In genomic region chr1:4087530-4088420, GRCh38 we compare ENCODE assay signal across 17 cellular contexts.
DNase-seq lines count a peak whose midpoint lies in the region; ATAC-seq and TF ChIP-seq lines count a peak whose summit lies in the region.
"Had no signal": no experiment of that assay in that cellular context is flagged by ENCODE, and none has a peak within 500 bp of the region (broad histone marks: within the 10 kb centered on the region; RNA-seq: fewer than 3 reads in every experiment).

No MANE protein-coding gene starts in this region.

- CTCF ChIA-PET in activated naive CD4-positive, alpha-beta T cell treated with anti-CD3 and anti-CD28 coated beads, Interleukin-2, amount 10 ng/mL, durations not matched to agents 7 days and 5 days (lab: Charles Lee) = no interaction called here

- TF ChIP-seq POLR2A in Peyer's patch (IDR thresholded peaks at IDR 0.05) = no peak

- H3K4me3 Mint-ChIP-seq in activated naive CD4-positive, alpha-beta T cell treated with anti-CD3 and anti-CD28 coated beads, Interleukin-2, amount 10 ng/mL, durations not matched to agents 7 days and 5 days = no peak overlapping the region
- H3K4me3 Mint-ChIP-seq in memory B cell = no peak overlapping the region
- no peak overlapping the region for H3K4me3 Mint-ChIP-seq in stimulated activated effector memory CD8-positive, alpha-beta T cell treated with anti-CD3 and anti-CD28 coated beads, Interleukin-12 subunit alpha, Interleukin-12 subunit beta, amount 100 ng/mL, for 72 hours
- H3K4me3 Mint-ChIP-seq: CD8-positive, alpha-beta T cell; HFFc6 had no signal

- no peak overlapping the region for H3K4me3 ChIP-seq in Peyer's patch

- no peak for ATAC-seq in memory B cell (ENCODE audit: low read depth)
- peak; percentile 43 for ATAC-seq in stimulated activated effector memory CD8-positive, alpha-beta T cell treated with anti-CD3 and anti-CD28 coated beads, Interleukin-12 subunit alpha, Interleukin-12 subunit beta, amount 100 ng/mL, for 72 hours
- no peak for ATAC-seq in HG03439 (IDR thresholded peaks at IDR 0.05; ENCODE audit: unreplicated experiment)
- ATAC-seq: CD8-positive, alpha-beta T cell had no signal

- no peak overlapping the region for H3K27ac ChIP-seq in Peyer's patch

- H3K27ac Mint-ChIP-seq in activated naive CD4-positive, alpha-beta T cell treated with anti-CD3 and anti-CD28 coated beads, Interleukin-2, amount 10 ng/mL, durations not matched to agents 7 days and 5 days = peak overlapping the region; percentile 25
- peak overlapping the region; percentile 51 for H3K27ac Mint-ChIP-seq in memory B cell
- no peak overlapping the region for H3K27ac Mint-ChIP-seq in stimulated activated effector memory CD8-positive, alpha-beta T cell treated with anti-CD3 and anti-CD28 coated beads, Interleukin-12 subunit alpha, Interleukin-12 subunit beta, amount 100 ng/mL, for 72 hours
- H3K27ac Mint-ChIP-seq: CD8-positive, alpha-beta T cell; HFFc6 had no signal

- TF ChIP-seq CTCF in Peyer's patch (IDR thresholded peaks at IDR 0.05) = no peak

- no peaks in the 10 kb centered on the region for H3K36me3 ChIP-seq in Peyer's patch

- no peak for DNase-seq in activated naive CD4-positive, alpha-beta T cell treated with anti-CD3 and anti-CD28 coated beads, Interleukin-2, amount 10 ng/mL, durations not matched to agents 7 days and 5 days
- DNase-seq in activated naive CD4-positive, alpha-beta T cell treated with Interleukin-2 at 50 U/mL for 16 hours = no peak
- DNase-seq in Peyer's patch (peak in 2 of 3 donors; percentile 14 to 23), memory B cell (ENCODE audit: low spot score in 2 of 2) (no peak), cerebellar nuclear complex (lab: John Stamatoyannopoulos, UW) (no peak)
- no peak for DNase-seq in stimulated activated effector memory CD8-positive, alpha-beta T cell treated with anti-CD3 and anti-CD28 coated beads, Interleukin-12 subunit alpha, Interleukin-12 subunit beta, amount 100 ng/mL, for 72 hours (ENCODE audit: low spot score in 2 of 2)
- DNase-seq: CD8-positive, alpha-beta T cell; DND-41; HFFc6; KBM-7; NCI-H1092; NCI-H1694; NCI-H2107; NCI-H345; NCI-H526 treated with DMSO at 0.1 percent for 48 hours; NK-92 treated with Interleukin-12 subunit alpha and Interleukin-12 subunit beta, amount 100 ng/mL, for 24 hours had no signal

- H3K27me3 ChIP-seq in Peyer's patch = no peaks in the 10 kb centered on the region

- no peaks in the 10 kb centered on the region for H3K36me3 Mint-ChIP-seq in activated naive CD4-positive, alpha-beta T cell treated with anti-CD3 and anti-CD28 coated beads, Interleukin-2, amount 10 ng/mL, durations not matched to agents 7 days and 5 days
- H3K36me3 Mint-ChIP-seq in memory B cell = peaks cover 2% of the 10 kb centered on the region
- no peaks in the 10 kb centered on the region for H3K36me3 Mint-ChIP-seq in stimulated activated effector memory CD8-positive, alpha-beta T cell treated with anti-CD3 and anti-CD28 coated beads, Interleukin-12 subunit alpha, Interleukin-12 subunit beta, amount 100 ng/mL, for 72 hours
- H3K36me3 Mint-ChIP-seq: CD8-positive, alpha-beta T cell had no signal

- no peaks in the 10 kb centered on the region for H3K4me1 ChIP-seq in Peyer's patch

- peaks cover 0 to 8% (median 2%) of the 10 kb centered on the region in 4 donors for H3K9me3 ChIP-seq in Peyer's patch

- peaks cover 2% of the 10 kb centered on the region for H3K9me3 Mint-ChIP-seq in activated naive CD4-positive, alpha-beta T cell treated with anti-CD3 and anti-CD28 coated beads, Interleukin-2, amount 10 ng/mL, durations not matched to agents 7 days and 5 days
- peaks cover 3% of the 10 kb centered on the region for H3K9me3 Mint-ChIP-seq in memory B cell
- H3K9me3 Mint-ChIP-seq in stimulated activated effector memory CD8-positive, alpha-beta T cell treated with anti-CD3 and anti-CD28 coated beads, Interleukin-12 subunit alpha, Interleukin-12 subunit beta, amount 100 ng/mL, for 72 hours = no peaks in the 10 kb centered on the region

- no peaks in the 10 kb centered on the region for H3K27me3 Mint-ChIP-seq in activated naive CD4-positive, alpha-beta T cell treated with anti-CD3 and anti-CD28 coated beads, Interleukin-2, amount 10 ng/mL, durations not matched to agents 7 days and 5 days
- peaks cover 6% of the 10 kb centered on the region for H3K27me3 Mint-ChIP-seq in memory B cell

- no peaks in the 10 kb centered on the region for H3K4me1 Mint-ChIP-seq in activated naive CD4-positive, alpha-beta T cell treated with anti-CD3 and anti-CD28 coated beads, Interleukin-2, amount 10 ng/mL, durations not matched to agents 7 days and 5 days
- H3K4me1 Mint-ChIP-seq in memory B cell = peaks cover 2% of the 10 kb centered on the region
- no peaks in the 10 kb centered on the region for H3K4me1 Mint-ChIP-seq in stimulated activated effector memory CD8-positive, alpha-beta T cell treated with anti-CD3 and anti-CD28 coated beads, Interleukin-12 subunit alpha, Interleukin-12 subunit beta, amount 100 ng/mL, for 72 hours

Comparison
In these comparisons a context has a peak if more than half of its experiments do, and no peak if none do; other contexts are left out.
1. DNase-seq: peak in Peyer's patch (2 of 3); none in activated naive CD4-positive, alpha-beta T cell treated with anti-CD3 and anti-CD28 coated beads, Interleukin-2, amount 10 ng/mL, durations not matched to agents 7 days and 5 days (single experiment), activated naive CD4-positive, alpha-beta T cell treated with Interleukin-2 at 50 U/mL for 16 hours (single experiment), memory B cell (0 of 2), stimulated activated effector memory CD8-positive, alpha-beta T cell treated with anti-CD3 and anti-CD28 coated beads, Interleukin-12 subunit alpha, Interleukin-12 subunit beta, amount 100 ng/mL, for 72 hours (0 of 2) and cerebellar nuclear complex (0 of 2).